Comparison of ENCODE assay signal across 24 cellular contexts in genomic region chr2:8538531-8538930, GRCh38.
A peak's percentile ranks its signal among the peaks of the same experiment; 100 is the strongest.
DNase-seq lines count a peak whose midpoint lies in the region; ATAC-seq and TF ChIP-seq lines count a peak whose summit lies in the region.
"Had no signal": no experiment of that assay in that cellular context is flagged by ENCODE, and none has a peak within 500 bp of the region (broad histone marks: within the 10 kb centered on the region; RNA-seq: fewer than 3 reads in every experiment).

No MANE protein-coding gene starts in this region.

- peak overlapping the region; percentile 6 for H3K27ac Mint-ChIP-seq in activated naive CD4-positive, alpha-beta T cell treated with anti-CD3 and anti-CD28 coated beads, Interleukin-2, amount 50 U/mL, for 24 hours
- no peak overlapping the region for H3K27ac Mint-ChIP-seq in activated naive CD4-positive, alpha-beta T cell treated with anti-CD3 and anti-CD28 coated beads for 36 hours
- peak overlapping the region; percentile 74 for H3K27ac Mint-ChIP-seq in activated naive CD8-positive, alpha-beta T cell treated with anti-CD3 and anti-CD28 coated beads, Interleukin-2, amount 50 U/mL, for 24 hours
- peak overlapping the region; percentile 16 to 69 for H3K27ac Mint-ChIP-seq in natural killer cell

- H3K36me3 Mint-ChIP-seq in activated naive CD4-positive, alpha-beta T cell treated with anti-CD3 and anti-CD28 coated beads, Interleukin-2, amount 50 U/mL, for 24 hours, result peaks cover 1% of the 10 kb centered on the region
- no peaks in the 10 kb centered on the region for H3K36me3 Mint-ChIP-seq in activated naive CD4-positive, alpha-beta T cell treated with anti-CD3 and anti-CD28 coated beads for 36 hours (ENCODE audit: low read depth)
- no peaks in the 10 kb centered on the region for H3K36me3 Mint-ChIP-seq in activated naive CD8-positive, alpha-beta T cell treated with anti-CD3 and anti-CD28 coated beads, Interleukin-2, amount 50 U/mL, for 24 hours (ENCODE audit: low read depth)
- no peaks in the 10 kb centered on the region for H3K36me3 Mint-ChIP-seq in natural killer cell
- H3K36me3 Mint-ChIP-seq: immature natural killer cell had no signal

- no peaks in the 10 kb centered on the region for H3K36me3 ChIP-seq in upper lobe of right lung
- H3K36me3 ChIP-seq: HAP-1, heart left ventricle, ovary, right lobe of liver, uterus had no signal

- CTCF ChIA-PET in activated naive CD4-positive, alpha-beta T cell treated with anti-CD3 and anti-CD28 coated beads for 36 hours (lab: Charles Lee), result no interaction called here

- no peaks in the 10 kb centered on the region for H3K9me3 Mint-ChIP-seq in activated naive CD4-positive, alpha-beta T cell treated with anti-CD3 and anti-CD28 coated beads, Interleukin-2, amount 50 U/mL, for 24 hours
- no peaks in the 10 kb centered on the region for H3K9me3 Mint-ChIP-seq in activated naive CD4-positive, alpha-beta T cell treated with anti-CD3 and anti-CD28 coated beads for 36 hours
- no peaks in the 10 kb centered on the region for H3K9me3 Mint-ChIP-seq in activated naive CD8-positive, alpha-beta T cell treated with anti-CD3 and anti-CD28 coated beads, Interleukin-2, amount 50 U/mL, for 24 hours
- no peaks in the 10 kb centered on the region for H3K9me3 Mint-ChIP-seq in natural killer cell
- H3K9me3 Mint-ChIP-seq: immature natural killer cell had no signal

- H3K4me3 Mint-ChIP-seq in activated naive CD4-positive, alpha-beta T cell treated with anti-CD3 and anti-CD28 coated beads, Interleukin-2, amount 50 U/mL, for 24 hours, result no peak overlapping the region
- no peak overlapping the region for H3K4me3 Mint-ChIP-seq in activated naive CD4-positive, alpha-beta T cell treated with anti-CD3 and anti-CD28 coated beads for 36 hours
- no peak overlapping the region for H3K4me3 Mint-ChIP-seq in activated naive CD8-positive, alpha-beta T cell treated with anti-CD3 and anti-CD28 coated beads, Interleukin-2, amount 50 U/mL, for 24 hours
- H3K4me3 Mint-ChIP-seq in natural killer cell, result no peak overlapping the region

- no peaks in the 10 kb centered on the region for H3K9me3 ChIP-seq in upper lobe of right lung
- H3K9me3 ChIP-seq: HAP-1, heart left ventricle, ovary, right lobe of liver, SK-N-SH, uterus had no signal

- H3K27ac ChIP-seq in upper lobe of right lung, result no peak overlapping the region
- H3K27ac ChIP-seq: ovary, right lobe of liver had no signal

- DNase-seq in activated naive CD4-positive, alpha-beta T cell treated with anti-CD3 and anti-CD28 coated beads for 36 hours, result no peak
- no peak for DNase-seq in activated naive CD8-positive, alpha-beta T cell treated with anti-CD3 and anti-CD28 coated beads, Interleukin-2, amount 50 U/mL, for 24 hours
- DNase-seq in natural killer cell, result no peak
- peak; percentile 63 for DNase-seq in upper lobe of right lung
- DNase-seq in posterior vena cava (ENCODE audit: low spot score), result no peak
- DNase-seq in OCI-M1 (lab: John Stamatoyannopoulos, UW), result no peak
- no peak for DNase-seq in NCI-H2081 treated with DMSO at 0.1 percent for 48 hours (lab: John Stamatoyannopoulos, UW)
- DNase-seq: ACHN; activated CD4-positive, alpha-beta T cell treated with anti-CD3 and anti-CD28 coated beads for 1 hour; activated naive CD4-positive, alpha-beta T cell treated with anti-CD3 and anti-CD28 coated beads, Interleukin-2, amount 50 U/mL, for 16 hours; activated T-cell treated with anti-CD3 and anti-CD28 coated beads for 4 hours; DMS 273 treated with DMSO at 0.1 percent for 48 hours; immature natural killer cell; NCI-H1417; NCI-H2171; NCI-H774; T1000 had no signal

- no peaks in the 10 kb centered on the region for H3K27me3 ChIP-seq in upper lobe of right lung
- H3K27me3 ChIP-seq: heart left ventricle, ovary, right lobe of liver, uterus had no signal

- TF ChIP-seq CTCF in natural killer cell (IDR thresholded peaks at IDR 0.05) (no peak), upper lobe of right lung (IDR thresholded peaks at IDR 0.05) (no peak)

- peaks cover 34% of the 10 kb centered on the region for H3K4me1 Mint-ChIP-seq in activated naive CD4-positive, alpha-beta T cell treated with anti-CD3 and anti-CD28 coated beads, Interleukin-2, amount 50 U/mL, for 24 hours
- peaks cover 54% of the 10 kb centered on the region for H3K4me1 Mint-ChIP-seq in activated naive CD4-positive, alpha-beta T cell treated with anti-CD3 and anti-CD28 coated beads for 36 hours (ENCODE audit: low read depth)
- peaks cover 74% of the 10 kb centered on the region for H3K4me1 Mint-ChIP-seq in activated naive CD8-positive, alpha-beta T cell treated with anti-CD3 and anti-CD28 coated beads, Interleukin-2, amount 50 U/mL, for 24 hours
- peaks cover 70 to 83% of the 10 kb centered on the region in 2 donors for H3K4me1 Mint-ChIP-seq in natural killer cell

- no peak overlapping the region for H3K4me3 ChIP-seq in upper lobe of right lung
- H3K4me3 ChIP-seq: HAP-1, heart left ventricle, ovary, right lobe of liver, uterus had no signal

- ATAC-seq in activated naive CD8-positive, alpha-beta T cell treated with anti-CD3 and anti-CD28 coated beads, Interleukin-2, amount 50 U/mL, for 24 hours, result no peak
- ATAC-seq in natural killer cell, result no peak
- no peak for ATAC-seq in upper lobe of right lung
- ATAC-seq: heart left ventricle, right lobe of liver had no signal

- H3K4me1 ChIP-seq in upper lobe of right lung, result peaks cover 52% of the 10 kb centered on the region
- H3K4me1 ChIP-seq: HAP-1 had no signal

- no peaks in the 10 kb centered on the region for H3K27me3 Mint-ChIP-seq in activated naive CD4-positive, alpha-beta T cell treated with anti-CD3 and anti-CD28 coated beads, Interleukin-2, amount 50 U/mL, for 24 hours
- H3K27me3 Mint-ChIP-seq in activated naive CD4-positive, alpha-beta T cell treated with anti-CD3 and anti-CD28 coated beads for 36 hours (ENCODE audit: low read depth), result no peaks in the 10 kb centered on the region
- H3K27me3 Mint-ChIP-seq in activated naive CD8-positive, alpha-beta T cell treated with anti-CD3 and anti-CD28 coated beads, Interleukin-2, amount 50 U/mL, for 24 hours, result peaks cover 6% of the 10 kb centered on the region
- no peaks in the 10 kb centered on the region for H3K27me3 Mint-ChIP-seq in natural killer cell (ENCODE audit: low read depth in 2 of 2)

- intact Hi-C loops in activated naive CD4-positive, alpha-beta T cell treated with anti-CD3 and anti-CD28 coated beads for 36 hours (cut with micrococcal nuclease), result no loop called here
- intact Hi-C loops in natural killer cell (cut with micrococcal nuclease), result no loop called here
- intact Hi-C loops in upper lobe of right lung (cut with DNase I), result no loop called here
- intact Hi-C loops in posterior vena cava (cut with DNase I), result loop anchor here in 1 of 2 donors (5.0 kb wide), 1 partner anchor 129 kb away; no protein-coding TSS in a partner anchor
